In genomic region chr22:34975721-34976120, GRCh38 we compare ENCODE assay signal across 15 cellular contexts.
DNase-seq lines count a peak whose midpoint lies in the region; ATAC-seq and TF ChIP-seq lines count a peak whose summit lies in the region.
"Had no signal": no experiment of that assay in that cellular context is flagged by ENCODE, and none has a peak within 500 bp of the region (broad histone marks: within the 10 kb centered on the region; RNA-seq: fewer than 3 reads in every experiment).

No MANE protein-coding gene starts in this region.

- TF ChIP-seq POLR2A in NB4 (IDR thresholded peaks at IDR 0.05; ENCODE audit: extremely low read depth, insufficient read length): no peak

- no peak overlapping the region for H3K4me3 ChIP-seq in NB4 (ENCODE audit: low read depth, low read length)
- H3K4me3 ChIP-seq in brain microvascular endothelial cell (ENCODE audit: low read depth, low read length): no peak overlapping the region
- H3K4me3 ChIP-seq: left lung, prostate gland had no signal

- no peaks in the 10 kb centered on the region for H3K36me3 ChIP-seq in brain microvascular endothelial cell (replicated peaks)
- H3K36me3 ChIP-seq: left lung, prostate gland had no signal

- DNase-seq in NB4 (ENCODE audit: low read depth): peak; percentile 20
- DNase-seq in brain microvascular endothelial cell: no peak
- no peak for DNase-seq in osteocyte (ENCODE audit: extremely low spot score, unreplicated experiment)
- DNase-seq: CD4-positive, CD25-positive, alpha-beta regulatory T cell; hippocampal formation; left lung; naive B cell; NCI-H1092 treated with DMSO at 0.1 percent for 48 hours; NCI-H226 had no signal

- in situ Hi-C loops in brain microvascular endothelial cell (cut with HindIII; ENCODE audit: low pct_ligation_motif_present, low sequenced_read_pairs): no loop called here

- no peak overlapping the region for H3K27ac Mint-ChIP-seq in osteocyte (ENCODE audit: unreplicated experiment)
- H3K27ac Mint-ChIP-seq: activated naive CD4-positive, alpha-beta T cell treated with anti-CD3 and anti-CD28 coated beads for 36 hours; CD4-positive, CD25-positive, alpha-beta regulatory T cell had no signal

- no peaks in the 10 kb centered on the region for H3K27me3 ChIP-seq in brain microvascular endothelial cell (replicated peaks)

- H3K9me3 Mint-ChIP-seq in osteocyte (ENCODE audit: unreplicated experiment): peaks cover 9% of the 10 kb centered on the region

- H3K36me3 Mint-ChIP-seq in osteocyte (ENCODE audit: unreplicated experiment): no peaks in the 10 kb centered on the region
- H3K36me3 Mint-ChIP-seq: CD4-positive, CD25-positive, alpha-beta regulatory T cell; naive B cell had no signal

- ATAC-seq in HG02588 (IDR thresholded peaks at IDR 0.05; ENCODE audit: unreplicated experiment) (no peak), HG03095 (IDR thresholded peaks at IDR 0.05; ENCODE audit: unreplicated experiment) (no peak), GM21390 (IDR thresholded peaks at IDR 0.05; ENCODE audit: unreplicated experiment) (no peak)
- ATAC-seq: left lung had no signal

- no peak overlapping the region for H3K4me3 Mint-ChIP-seq in osteocyte (ENCODE audit: unreplicated experiment)
- H3K4me3 Mint-ChIP-seq: activated naive CD4-positive, alpha-beta T cell treated with anti-CD3 and anti-CD28 coated beads for 36 hours; CD4-positive, CD25-positive, alpha-beta regulatory T cell; naive B cell had no signal

- H3K27ac ChIP-seq in brain microvascular endothelial cell: no peak overlapping the region
- H3K27ac ChIP-seq: left lung, prostate gland had no signal

- TF ChIP-seq CTCF in GM12872 (IDR thresholded peaks at IDR 0.05; ENCODE audit: insufficient read depth, low read depth, low read length): peak; percentile 25; the same call in 1 of the 3 replicates
- peak; percentile 20 for TF ChIP-seq CTCF in NB4 (IDR thresholded peaks at IDR 0.05; ENCODE audit: low read depth, low read length)
- peak; percentile 32 for TF ChIP-seq CTCF in brain microvascular endothelial cell (IDR thresholded peaks at IDR 0.05; ENCODE audit: low read depth, low read length, missing control alignments)
- TF ChIP-seq CTCF in osteocyte (IDR thresholded peaks at IDR 0.05): peak; percentile 7

- H3K27me3 Mint-ChIP-seq in osteocyte (ENCODE audit: unreplicated experiment): no peaks in the 10 kb centered on the region

- no peaks in the 10 kb centered on the region for H3K4me1 Mint-ChIP-seq in osteocyte (ENCODE audit: unreplicated experiment)
- H3K4me1 Mint-ChIP-seq: CD4-positive, CD25-positive, alpha-beta regulatory T cell; naive B cell had no signal
